Comparison of ENCODE assay signal across 39 cellular contexts in the genomic region with DNA sequence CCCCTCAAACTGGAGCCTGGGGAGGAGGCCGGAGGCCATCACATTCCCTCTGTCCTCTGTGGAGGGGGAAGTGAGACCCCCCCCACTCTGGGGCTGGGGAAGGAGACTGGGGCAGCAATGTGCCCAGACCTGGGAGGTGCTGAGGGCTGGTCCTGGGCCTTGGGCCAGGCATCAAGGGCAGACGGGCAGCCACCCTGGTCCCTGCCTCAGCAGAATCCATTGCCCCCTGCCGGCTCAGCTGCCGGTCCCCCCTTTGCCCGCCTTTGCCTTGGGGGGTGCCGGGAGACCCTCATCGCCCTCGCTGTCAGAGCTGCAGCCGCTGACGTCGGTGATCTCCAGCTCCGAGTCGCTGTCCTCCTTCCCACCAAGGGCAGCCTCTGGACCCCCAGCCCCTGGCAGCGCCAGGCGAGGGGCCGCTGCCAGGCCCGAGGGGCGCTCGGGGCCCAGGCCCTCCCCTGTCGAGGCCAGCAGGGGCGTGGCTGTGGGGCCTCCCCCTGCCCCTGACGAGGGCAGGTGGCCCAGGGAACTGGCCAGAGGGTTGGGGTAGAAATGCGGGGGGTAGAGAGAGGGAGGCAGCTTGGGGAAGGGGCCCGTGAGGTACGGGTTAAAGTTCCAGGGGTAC. TPM values are rescaled to one million over a fixed set of nuclear protein-coding genes. Genes with fewer than 3 reads are reported as not detected.
"Had no signal": no experiment of that assay in that cellular context is flagged by ENCODE, and none has a peak within 500 bp of the region (broad histone marks: within the 10 kb centered on the region; RNA-seq: fewer than 3 reads in every experiment).

No MANE protein-coding gene starts in this region.

- H3K27ac ChIP-seq: brain microvascular endothelial cell, Peyer's patch, SJSA1, WERI-Rb-1 had no signal

- H3K9ac ChIP-seq: SK-N-SH had no signal

- H3K4me3 Mint-ChIP-seq: activated CD4-positive, alpha-beta T cell treated with anti-CD3 and anti-CD28 coated beads, Interleukin-2, amount 10 ng/mL, durations not matched to agents 24 days and 14 days; activated CD8-positive, alpha-beta T cell treated with anti-CD3 and anti-CD28 coated beads for 36 hours; activated naive CD8-positive, alpha-beta T cell treated with anti-CD3 and anti-CD28 coated beads for 36 hours; activated T-cell treated with anti-CD3 and anti-CD28 coated beads, Interleukin-2, amount 50 U/mL, for 72 hours; activated T-helper 17 cell treated with anti-CD3 and anti-CD28 coated beads, Interleukin-2, amount 50 U/mL, for 72 hours had no signal

- H3K27ac Mint-ChIP-seq: activated CD4-positive, alpha-beta T cell treated with anti-CD3 and anti-CD28 coated beads, Interleukin-2, amount 10 ng/mL, durations not matched to agents 24 days and 14 days; activated naive CD8-positive, alpha-beta T cell treated with anti-CD3 and anti-CD28 coated beads for 36 hours; activated T-cell treated with anti-CD3 and anti-CD28 coated beads, Interleukin-2, amount 50 U/mL, for 72 hours; activated T-helper 17 cell treated with anti-CD3 and anti-CD28 coated beads, Interleukin-2, amount 50 U/mL, for 72 hours had no signal

- ATAC-seq: activated CD8-positive, alpha-beta T cell treated with anti-CD3 and anti-CD28 coated beads for 36 hours; activated T-cell treated with anti-CD3 and anti-CD28 coated beads, Interleukin-2, amount 50 U/mL, for 72 hours; activated T-helper 17 cell treated with anti-CD3 and anti-CD28 coated beads, Interleukin-2, amount 50 U/mL, for 72 hours; PC-3 had no signal

- H3K4me1 ChIP-seq: SJSA1 had no signal

- H3K4me2 ChIP-seq: SK-N-SH had no signal

- H3K9me3 ChIP-seq: Peyer's patch, SJSA1, SK-N-SH had no signal

- H3K9me3 Mint-ChIP-seq: activated CD4-positive, alpha-beta T cell treated with anti-CD3 and anti-CD28 coated beads, Interleukin-2, amount 10 ng/mL, durations not matched to agents 24 days and 14 days; activated CD8-positive, alpha-beta T cell treated with anti-CD3 and anti-CD28 coated beads for 36 hours; activated naive CD8-positive, alpha-beta T cell treated with anti-CD3 and anti-CD28 coated beads for 36 hours; activated T-cell treated with anti-CD3 and anti-CD28 coated beads, Interleukin-2, amount 50 U/mL, for 72 hours; activated T-helper 17 cell treated with anti-CD3 and anti-CD28 coated beads, Interleukin-2, amount 50 U/mL, for 72 hours had no signal

- H3K4me3 ChIP-seq: Peyer's patch, SJSA1 had no signal

- DNase-seq: activated CD4-positive, alpha-beta T cell treated with anti-CD3 and anti-CD28 coated beads, Interleukin-2, amount 10 ng/mL, durations not matched to agents 24 days and 14 days; activated CD4-positive, alpha-beta T cell treated with anti-CD3 and anti-CD28 coated beads, Interleukin-2, amount 50 U/mL, for 4 hours; activated CD4-positive, CD25-positive, alpha-beta regulatory T cell; activated CD8-positive, alpha-beta T cell treated with anti-CD3 and anti-CD28 coated beads for 36 hours; activated effector memory CD4-positive, alpha-beta T cell treated with anti-CD3 and anti-CD28 coated beads, Interleukin-2, amount 50 U/mL, for 16 hours; activated naive CD4-positive, alpha-beta T cell; activated naive CD4-positive, alpha-beta T cell treated with anti-CD3 and anti-CD28 coated beads, Interleukin-2, amount 50 U/mL, for 16 hours; activated naive CD8-positive, alpha-beta T cell treated with anti-CD3 and anti-CD28 coated beads for 36 hours; activated T-cell treated with anti-CD3 and anti-CD28 coated beads, Interleukin-2, amount 50 U/mL, for 1 hour; activated T-cell treated with anti-CD3 and anti-CD28 coated beads, Interleukin-2, amount 50 U/mL, for 72 hours; amniotic stem cell; aorta; brain microvascular endothelial cell; central memory CD4-positive, alpha-beta T cell; NCI-H1092 treated with DMSO at 0.1 percent for 48 hours; NCI-H1417; NCI-H146; NCI-H187; NCI-H2029 treated with DMSO at 0.1 percent for 48 hours; NCI-H2107; NCI-H2171; NCI-H510A; NCI-H526; NCI-H748 treated with DMSO at 0.1 percent for 48 hours; NK-92 treated with Interleukin-12 subunit alpha and Interleukin-12 subunit beta, amount 100 ng/mL, for 24 hours; PC-3; Peyer's patch; RPMI8226; SHP77 treated with DMSO at 0.1 percent for 48 hours; SW 1271; T-helper 1 cell; T-helper 2 cell; T-helper 9 cell; WERI-Rb-1 had no signal

RNA-seq across cellular contexts. Expression of gene ERFL, which starts 20.1 kb away (rescaled TPM):
- total RNA-seq: cerebellum, M059J, SJSA1 had no signal

RNA-seq across cellular contexts. Expression of gene CD79A, which starts 31.0 kb away (rescaled TPM):
- total RNA-seq: cerebellum had no signal
